16 cellular contexts compared by ENCODE assay signal in genomic region chr15:68325721-68326120, GRCh38.
"Had no signal": no experiment of that assay in that cellular context is flagged by ENCODE, and none has a peak within 500 bp of the region (broad histone marks: within the 10 kb centered on the region; RNA-seq: fewer than 3 reads in every experiment).

No MANE protein-coding gene starts in this region.

- H3K9me3 Mint-ChIP-seq: activated CD4-positive, alpha-beta memory T cell treated with anti-CD3 and anti-CD28 coated beads for 36 hours; activated naive CD8-positive, alpha-beta T cell treated with anti-CD3 and anti-CD28 coated beads, Interleukin-2, amount 10 ng/mL, durations not matched to agents 7 days and 5 days; endodermal cell; memory B cell; natural killer cell; stimulated activated naive CD8-positive, alpha-beta T cell treated with anti-CD3 and anti-CD28 coated beads, Interleukin-15, amount 100 ng/mL, for 72 hours had no signal

- H3K4me3 Mint-ChIP-seq: activated CD4-positive, alpha-beta memory T cell treated with anti-CD3 and anti-CD28 coated beads for 36 hours; endodermal cell; memory B cell; natural killer cell; stimulated activated naive CD8-positive, alpha-beta T cell treated with anti-CD3 and anti-CD28 coated beads, Interleukin-15, amount 100 ng/mL, for 72 hours had no signal

- DNase-seq: activated CD4-positive, alpha-beta memory T cell treated with anti-CD3 and anti-CD28 coated beads for 36 hours; activated CD4-positive, alpha-beta T cell treated with anti-CD3 and anti-CD28 coated beads for 1 hour; activated gamma-delta T cell treated with Interleukin-2 at 50 U/mL for 16 hours; activated naive CD8-positive, alpha-beta T cell treated with anti-CD3 and anti-CD28 coated beads, Interleukin-2, amount 10 ng/mL, durations not matched to agents 7 days and 5 days; activated T-cell treated with anti-CD3 and anti-CD28 coated beads, Interleukin-2, amount 50 U/mL, for 48 hours; dorsolateral prefrontal cortex; endodermal cell; head of caudate nucleus; kidney glomerular epithelial cell; left ventricle myocardium superior; natural killer cell; stimulated activated naive CD8-positive, alpha-beta T cell treated with anti-CD3 and anti-CD28 coated beads, Interleukin-15, amount 100 ng/mL, for 72 hours; T-helper 9 cell had no signal

- H3K27ac Mint-ChIP-seq: activated CD4-positive, alpha-beta memory T cell treated with anti-CD3 and anti-CD28 coated beads for 36 hours; endodermal cell; memory B cell; natural killer cell; progenitor cell of endocrine pancreas; stimulated activated naive CD8-positive, alpha-beta T cell treated with anti-CD3 and anti-CD28 coated beads, Interleukin-15, amount 100 ng/mL, for 72 hours had no signal

- H3K27me3 Mint-ChIP-seq: activated naive CD8-positive, alpha-beta T cell treated with anti-CD3 and anti-CD28 coated beads, Interleukin-2, amount 10 ng/mL, durations not matched to agents 7 days and 5 days; stimulated activated naive CD8-positive, alpha-beta T cell treated with anti-CD3 and anti-CD28 coated beads, Interleukin-15, amount 100 ng/mL, for 72 hours had no signal

- ATAC-seq: left ventricle myocardium superior; natural killer cell; right cardiac atrium; stimulated activated naive CD8-positive, alpha-beta T cell treated with anti-CD3 and anti-CD28 coated beads, Interleukin-15, amount 100 ng/mL, for 72 hours had no signal

- H3K36me3 Mint-ChIP-seq: activated CD4-positive, alpha-beta memory T cell treated with anti-CD3 and anti-CD28 coated beads for 36 hours; activated naive CD8-positive, alpha-beta T cell treated with anti-CD3 and anti-CD28 coated beads, Interleukin-2, amount 10 ng/mL, durations not matched to agents 7 days and 5 days; memory B cell; natural killer cell had no signal
